Comparison of ENCODE assay signal across 17 cellular contexts in genomic region chr9:130988905-130989304, GRCh38. TPM values are rescaled to one million over a fixed set of nuclear protein-coding genes. Genes with fewer than 3 reads are reported as not detected.
DNase-seq lines count a peak whose midpoint lies in the region; ATAC-seq lines count a peak whose summit lies in the region.
"Had no signal": no experiment of that assay in that cellular context is flagged by ENCODE, and none has a peak within 500 bp of the region (broad histone marks: within the 10 kb centered on the region; RNA-seq: fewer than 3 reads in every experiment).

No MANE protein-coding gene starts in this region.

- H3K23ac ChIP-seq in neuronal stem cell (ENCODE audit: low read depth, low read length, poor library complexity) = peak overlapping the region; percentile 34

- no peak overlapping the region for H3K27ac ChIP-seq in neuronal stem cell (replicated peaks; ENCODE audit: low read length)
- H3K27ac ChIP-seq: BLaER1 had no signal

- no peak overlapping the region for H4K8ac ChIP-seq in neuronal stem cell (ENCODE audit: low read depth, low read length)

- H2BK120ac ChIP-seq in neuronal stem cell (ENCODE audit: low read depth, low read length) = no peak overlapping the region

- peaks cover 3% of the 10 kb centered on the region for H3K79me1 ChIP-seq in neuronal stem cell (ENCODE audit: low read depth, low read length)

- DNase-seq in NCI-H146 (lab: John Stamatoyannopoulos, UW) (peak; percentile 61), NCI-H146 treated with DMSO at 0.1 percent for 48 hours (lab: John Stamatoyannopoulos, UW; ENCODE audit: unreplicated experiment) (no peak), COLO668 (lab: John Stamatoyannopoulos, UW; ENCODE audit: unreplicated experiment) (peak; percentile 66), SHP77 (lab: John Stamatoyannopoulos, UW) (peak; percentile 61 to 81), neuronal stem cell (ENCODE audit: low spot score) (no peak), T1000 (lab: John Stamatoyannopoulos, UW) (no peak)
- DNase-seq in NK-92 treated with Interleukin-12 subunit alpha and Interleukin-12 subunit beta, amount 100 ng/mL, for 24 hours (lab: John Stamatoyannopoulos, UW) = no peak
- DNase-seq: 8988T; CD8-positive, alpha-beta T cell; COR-L47; GOT3; H9 had no signal

- no peak for ATAC-seq in GM21529 (IDR thresholded peaks at IDR 0.05; ENCODE audit: unreplicated experiment)
- ATAC-seq: CD8-positive, alpha-beta T cell; HepG2 had no signal

- no peak overlapping the region for H3K18ac ChIP-seq in neuronal stem cell (ENCODE audit: low read length)

- H3K9me3 ChIP-seq in neuronal stem cell (replicated peaks in 1 of 2; ENCODE audit: control insufficient read depth in 2 of 2, insufficient read depth in 1 of 2, low read depth in 1 of 2, low read length in 2 of 2) = peaks cover 0 to under 1% of the 10 kb centered on the region in 2 donors
- H3K9me3 ChIP-seq: BLaER1 had no signal

- no peaks in the 10 kb centered on the region for H3K36me3 ChIP-seq in neuronal stem cell (replicated peaks in 1 of 2; ENCODE audit: control insufficient read depth in 2 of 2, insufficient read depth in 2 of 2, low read length in 2 of 2)
- H3K36me3 ChIP-seq: BLaER1 had no signal

- H3K4me2 ChIP-seq in neuronal stem cell (ENCODE audit: insufficient read depth, low read length, poor library complexity, severe bottlenecking) = no peak overlapping the region

- no peak overlapping the region for H2BK12ac ChIP-seq in neuronal stem cell (ENCODE audit: low read length)

- H3K9ac ChIP-seq in neuronal stem cell (ENCODE audit: low read depth, low read length, poor library complexity) = no peak overlapping the region
- H3K9ac ChIP-seq: BLaER1 had no signal

- no CpG with 5 or more reads among the region's 9 CpGs for WGBS in neuronal stem cell (ENCODE audit: extremely low coverage in 2 of 2, insufficient read length in 2 of 2, insufficient replicate concordance in 1 of 2), 2 donors

- no peak overlapping the region for H2AFZ ChIP-seq in neuronal stem cell (ENCODE audit: low read length)

- H2BK5ac ChIP-seq in neuronal stem cell (ENCODE audit: low read length) = no peak overlapping the region

- H3K4ac ChIP-seq in neuronal stem cell (ENCODE audit: low read length) = no peak overlapping the region

- H2BK15ac ChIP-seq in neuronal stem cell (ENCODE audit: low read length) = no peak overlapping the region

- no peak overlapping the region for H2AK5ac ChIP-seq in neuronal stem cell (ENCODE audit: low read depth, low read length)

- no peak overlapping the region for H3K14ac ChIP-seq in neuronal stem cell (ENCODE audit: low read length)

- H4K91ac ChIP-seq in neuronal stem cell (ENCODE audit: low read depth, low read length, poor library complexity) = no peak overlapping the region

- no peak overlapping the region for H3K4me3 ChIP-seq in neuronal stem cell (ENCODE audit: low read length in 2 of 2)
- H3K4me3 ChIP-seq: BLaER1 had no signal

- H3K27me3 ChIP-seq in neuronal stem cell (ENCODE audit: control insufficient read depth in 3 of 3, insufficient read depth in 3 of 3, low read depth in 1 of 3, low read length in 3 of 3) = peaks cover 0 to 10% (median 0%) of the 10 kb centered on the region in 3 experiments
- H3K27me3 ChIP-seq: BLaER1 had no signal

- peaks cover 3 to 42% of the 10 kb centered on the region in 2 donors for H3K4me1 ChIP-seq in neuronal stem cell (ENCODE audit: control insufficient read depth in 2 of 2, insufficient read depth in 1 of 2, low read depth in 1 of 2, low read length in 2 of 2)

RNA-seq across cellular contexts. Expression of gene LAMC3, which starts 20.1 kb away (rescaled TPM):
- polyA plus RNA-seq in neuronal stem cell (2013, experiment 1 of 2) = 0.03 TPM
- 0.07 TPM for polyA plus RNA-seq in neuronal stem cell (2013, experiment 2 of 2)
- polyA plus RNA-seq: AG04450, IgD-negative memory B cell had no signal

RNA-seq across cellular contexts. Expression of gene FIBCD1, which starts 49.9 kb away (rescaled TPM):
- 0.82 TPM for polyA plus RNA-seq in neuronal stem cell (2013, experiment 1 of 2)
- 0.89 TPM for polyA plus RNA-seq in neuronal stem cell (2013, experiment 2 of 2)
- polyA plus RNA-seq: IgD-negative memory B cell had no signal

Comparison
In these comparisons a context has a peak if more than half of its experiments do, and no peak if none do; other contexts are left out.
1. DNase-seq: peak in NCI-H146 (single experiment), COLO668 (single experiment) and SHP77 (2 of 2); none in NCI-H146 treated with DMSO at 0.1 percent for 48 hours (single experiment), neuronal stem cell (single experiment), NK-92 treated with Interleukin-12 subunit alpha and Interleukin-12 subunit beta, amount 100 ng/mL, for 24 hours (single experiment) and T1000 (single experiment).